In the genomic region with DNA sequence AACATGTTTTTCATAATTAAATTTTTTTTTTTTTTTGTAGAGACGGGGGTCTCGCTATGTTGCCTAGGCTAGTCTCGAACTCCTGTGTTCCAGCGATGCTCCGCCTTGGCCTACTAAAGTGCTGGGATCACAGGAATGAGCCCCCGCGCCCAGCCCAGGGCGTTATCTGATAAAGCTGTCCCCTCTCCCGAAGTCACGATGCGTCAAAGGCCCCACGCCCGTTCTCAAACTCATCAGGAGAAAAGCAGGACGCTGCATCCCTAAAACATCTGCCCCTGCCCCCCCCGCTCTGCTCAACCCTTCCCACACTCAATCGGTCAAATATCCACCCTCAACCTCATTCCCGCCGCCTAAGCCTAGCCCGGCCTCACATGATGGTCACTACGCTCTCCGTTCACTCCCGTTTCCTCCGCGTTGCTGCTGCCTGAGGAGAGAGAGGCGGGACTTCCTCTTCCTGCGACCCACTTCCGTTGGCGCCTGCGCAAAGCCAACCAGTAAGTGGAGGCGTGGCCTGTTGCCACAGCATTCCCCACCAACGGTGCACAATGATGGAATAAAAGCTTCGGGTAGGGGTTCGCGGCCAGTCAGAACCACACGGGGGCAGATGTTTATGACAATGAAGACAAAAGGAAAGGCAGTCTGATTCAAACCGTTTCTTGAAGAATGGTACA, we compare ENCODE assay signal across 1 cellular context.
TF ChIP-seq lines count a peak whose summit lies in the region.

A gene (minus strand): TSS at position 438 of the 671 bp plus-strand sequence. CDS start 65 bp downstream, at position 373.

TF ChIP-seq in HepG2, 621 proteins besides CTCF, POLR2A, EP300 and RAD21 (continued from another document and continues in another):
- TF ChIP-seq, protein P1, sequence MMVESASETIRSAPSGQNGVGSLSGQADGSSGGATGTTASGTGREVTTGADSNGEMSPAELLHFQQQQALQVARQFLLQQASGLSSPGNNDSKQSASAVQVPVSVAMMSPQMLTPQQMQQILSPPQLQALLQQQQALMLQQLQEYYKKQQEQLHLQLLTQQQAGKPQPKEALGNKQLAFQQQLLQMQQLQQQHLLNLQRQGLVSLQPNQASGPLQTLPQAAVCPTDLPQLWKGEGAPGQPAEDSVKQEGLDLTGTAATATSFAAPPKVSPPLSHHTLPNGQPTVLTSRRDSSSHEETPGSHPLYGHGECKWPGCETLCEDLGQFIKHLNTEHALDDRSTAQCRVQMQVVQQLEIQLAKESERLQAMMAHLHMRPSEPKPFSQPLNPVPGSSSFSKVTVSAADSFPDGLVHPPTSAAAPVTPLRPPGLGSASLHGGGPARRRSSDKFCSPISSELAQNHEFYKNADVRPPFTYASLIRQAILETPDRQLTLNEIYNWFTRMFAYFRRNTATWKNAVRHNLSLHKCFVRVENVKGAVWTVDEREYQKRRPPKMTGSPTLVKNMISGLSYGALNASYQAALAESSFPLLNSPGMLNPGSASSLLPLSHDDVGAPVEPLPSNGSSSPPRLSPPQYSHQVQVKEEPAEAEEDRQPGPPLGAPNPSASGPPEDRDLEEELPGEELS (CRISPR knock-in tag; IDR thresholded peaks at IDR 0.05): no peak
- peak; percentile 64 for TF ChIP-seq ZSCAN25 (CRISPR knock-in tag; IDR thresholded peaks at IDR 0.05)
- TF ChIP-seq ONECUT2 (CRISPR knock-in tag; IDR thresholded peaks at IDR 0.05): no peak
- 0 out of 2 replicates have a peak, but pooled peaks have one; percentile 29 for TF ChIP-seq KDM4B (CRISPR knock-in tag; IDR thresholded peaks at IDR 0.05)
- TF ChIP-seq, protein P2, sequence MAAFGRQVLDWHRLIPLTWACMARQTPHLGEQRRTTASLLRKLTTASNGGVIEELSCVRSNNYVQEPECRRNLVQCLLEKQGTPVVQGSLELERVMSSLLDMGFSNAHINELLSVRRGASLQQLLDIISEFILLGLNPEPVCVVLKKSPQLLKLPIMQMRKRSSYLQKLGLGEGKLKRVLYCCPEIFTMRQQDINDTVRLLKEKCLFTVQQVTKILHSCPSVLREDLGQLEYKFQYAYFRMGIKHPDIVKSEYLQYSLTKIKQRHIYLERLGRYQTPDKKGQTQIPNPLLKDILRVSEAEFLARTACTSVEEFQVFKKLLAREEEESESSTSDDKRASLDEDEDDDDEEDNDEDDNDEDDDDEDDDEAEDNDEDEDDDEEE (CRISPR knock-in tag; IDR thresholded peaks at IDR 0.05): no peak; the same call in 1 of the 2 replicates
- TF ChIP-seq, protein P3, sequence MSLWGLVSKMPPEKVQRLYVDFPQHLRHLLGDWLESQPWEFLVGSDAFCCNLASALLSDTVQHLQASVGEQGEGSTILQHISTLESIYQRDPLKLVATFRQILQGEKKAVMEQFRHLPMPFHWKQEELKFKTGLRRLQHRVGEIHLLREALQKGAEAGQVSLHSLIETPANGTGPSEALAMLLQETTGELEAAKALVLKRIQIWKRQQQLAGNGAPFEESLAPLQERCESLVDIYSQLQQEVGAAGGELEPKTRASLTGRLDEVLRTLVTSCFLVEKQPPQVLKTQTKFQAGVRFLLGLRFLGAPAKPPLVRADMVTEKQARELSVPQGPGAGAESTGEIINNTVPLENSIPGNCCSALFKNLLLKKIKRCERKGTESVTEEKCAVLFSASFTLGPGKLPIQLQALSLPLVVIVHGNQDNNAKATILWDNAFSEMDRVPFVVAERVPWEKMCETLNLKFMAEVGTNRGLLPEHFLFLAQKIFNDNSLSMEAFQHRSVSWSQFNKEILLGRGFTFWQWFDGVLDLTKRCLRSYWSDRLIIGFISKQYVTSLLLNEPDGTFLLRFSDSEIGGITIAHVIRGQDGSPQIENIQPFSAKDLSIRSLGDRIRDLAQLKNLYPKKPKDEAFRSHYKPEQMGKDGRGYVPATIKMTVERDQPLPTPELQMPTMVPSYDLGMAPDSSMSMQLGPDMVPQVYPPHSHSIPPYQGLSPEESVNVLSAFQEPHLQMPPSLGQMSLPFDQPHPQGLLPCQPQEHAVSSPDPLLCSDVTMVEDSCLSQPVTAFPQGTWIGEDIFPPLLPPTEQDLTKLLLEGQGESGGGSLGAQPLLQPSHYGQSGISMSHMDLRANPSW (CRISPR knock-in tag; IDR thresholded peaks at IDR 0.05; ENCODE audit: borderline replicate concordance): no peak
- TF ChIP-seq, protein P4, sequence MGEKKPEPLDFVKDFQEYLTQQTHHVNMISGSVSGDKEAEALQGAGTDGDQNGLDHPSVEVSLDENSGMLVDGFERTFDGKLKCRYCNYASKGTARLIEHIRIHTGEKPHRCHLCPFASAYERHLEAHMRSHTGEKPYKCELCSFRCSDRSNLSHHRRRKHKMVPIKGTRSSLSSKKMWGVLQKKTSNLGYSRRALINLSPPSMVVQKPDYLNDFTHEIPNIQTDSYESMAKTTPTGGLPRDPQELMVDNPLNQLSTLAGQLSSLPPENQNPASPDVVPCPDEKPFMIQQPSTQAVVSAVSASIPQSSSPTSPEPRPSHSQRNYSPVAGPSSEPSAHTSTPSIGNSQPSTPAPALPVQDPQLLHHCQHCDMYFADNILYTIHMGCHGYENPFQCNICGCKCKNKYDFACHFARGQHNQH (CRISPR knock-in tag; IDR thresholded peaks at IDR 0.05): 0 out of 2 replicates have a peak, but pooled peaks have one; percentile 6
- no peak for TF ChIP-seq MAFG (CRISPR knock-in tag; IDR thresholded peaks at IDR 0.05)
- peak; percentile 76; the same call in 1 of the 2 replicates for TF ChIP-seq SIN3A (IDR thresholded peaks at IDR 0.05; ENCODE audit: borderline replicate concordance, low read depth, low read length)
- TF ChIP-seq ERF (CRISPR knock-in tag; IDR thresholded peaks at IDR 0.05): 0 out of 2 replicates have a peak, but pooled peaks have one; percentile 18
- TF ChIP-seq, protein P5, sequence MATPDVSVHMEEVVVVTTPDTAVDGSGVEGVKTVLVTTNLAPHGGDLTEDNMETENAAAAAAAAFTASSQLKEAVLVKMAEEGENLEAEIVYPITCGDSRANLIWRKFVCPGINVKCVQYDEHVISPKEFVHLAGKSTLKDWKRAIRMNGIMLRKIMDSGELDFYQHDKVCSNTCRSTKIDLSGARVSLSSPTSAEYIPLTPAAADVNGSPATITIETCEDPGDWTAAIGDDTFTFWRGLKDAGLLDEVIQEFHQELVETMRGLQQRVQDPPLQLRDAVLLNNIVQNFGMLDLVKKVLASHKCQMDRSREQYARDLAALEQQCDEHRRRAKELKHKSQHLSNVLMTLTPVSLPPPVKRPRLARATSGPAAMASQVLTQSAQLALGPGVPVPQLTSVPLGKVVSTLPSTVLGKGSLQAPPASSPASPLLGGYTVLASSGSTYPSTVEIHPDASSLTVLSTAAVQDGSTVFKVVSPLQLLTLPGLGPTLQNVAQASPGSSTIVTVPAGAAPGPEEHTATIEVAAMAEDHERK (CRISPR knock-in tag; IDR thresholded peaks at IDR 0.05; ENCODE audit: low read depth): 0 out of 2 replicates have a peak, but pooled peaks have one; percentile 24
- TF ChIP-seq, protein P6, sequence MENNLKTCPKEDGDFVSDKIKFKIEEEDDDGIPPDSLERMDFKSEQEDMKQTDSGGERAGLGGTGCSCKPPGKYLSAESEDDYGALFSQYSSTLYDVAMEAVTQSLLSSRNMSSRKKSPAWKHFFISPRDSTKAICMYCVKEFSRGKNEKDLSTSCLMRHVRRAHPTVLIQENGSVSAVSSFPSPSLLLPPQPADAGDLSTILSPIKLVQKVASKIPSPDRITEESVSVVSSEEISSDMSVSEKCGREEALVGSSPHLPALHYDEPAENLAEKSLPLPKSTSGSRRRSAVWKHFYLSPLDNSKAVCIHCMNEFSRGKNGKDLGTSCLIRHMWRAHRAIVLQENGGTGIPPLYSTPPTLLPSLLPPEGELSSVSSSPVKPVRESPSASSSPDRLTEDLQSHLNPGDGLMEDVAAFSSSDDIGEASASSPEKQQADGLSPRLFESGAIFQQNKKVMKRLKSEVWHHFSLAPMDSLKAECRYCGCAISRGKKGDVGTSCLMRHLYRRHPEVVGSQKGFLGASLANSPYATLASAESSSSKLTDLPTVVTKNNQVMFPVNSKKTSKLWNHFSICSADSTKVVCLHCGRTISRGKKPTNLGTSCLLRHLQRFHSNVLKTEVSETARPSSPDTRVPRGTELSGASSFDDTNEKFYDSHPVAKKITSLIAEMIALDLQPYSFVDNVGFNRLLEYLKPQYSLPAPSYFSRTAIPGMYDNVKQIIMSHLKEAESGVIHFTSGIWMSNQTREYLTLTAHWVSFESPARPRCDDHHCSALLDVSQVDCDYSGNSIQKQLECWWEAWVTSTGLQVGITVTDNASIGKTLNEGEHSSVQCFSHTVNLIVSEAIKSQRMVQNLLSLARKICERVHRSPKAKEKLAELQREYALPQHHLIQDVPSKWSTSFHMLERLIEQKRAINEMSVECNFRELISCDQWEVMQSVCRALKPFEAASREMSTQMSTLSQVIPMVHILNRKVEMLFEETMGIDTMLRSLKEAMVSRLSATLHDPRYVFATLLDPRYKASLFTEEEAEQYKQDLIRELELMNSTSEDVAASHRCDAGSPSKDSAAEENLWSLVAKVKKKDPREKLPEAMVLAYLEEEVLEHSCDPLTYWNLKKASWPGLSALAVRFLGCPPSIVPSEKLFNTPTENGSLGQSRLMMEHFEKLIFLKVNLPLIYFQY (CRISPR knock-in tag; IDR thresholded peaks at IDR 0.05; ENCODE audit: borderline replicate concordance): no peak; the same call in 1 of the 2 replicates
- no peak; the same call in 1 of the 2 replicates for TF ChIP-seq KLF9 (CRISPR knock-in tag; IDR thresholded peaks at IDR 0.05; ENCODE audit: low read depth)
- no peak; the same call in 1 of the 2 replicates for TF ChIP-seq ZNF709 (CRISPR knock-in tag; IDR thresholded peaks at IDR 0.05)
- no peak; the same call in 1 of the 2 replicates for TF ChIP-seq NCOA2 (CRISPR knock-in tag; IDR thresholded peaks at IDR 0.05)
- TF ChIP-seq ASH2L (IDR thresholded peaks at IDR 0.05; ENCODE audit: insufficient read length, low read depth, low read length): peak; percentile 72
- TF ChIP-seq ATF1 (CRISPR knock-in tag; IDR thresholded peaks at IDR 0.05): no peak
- TF ChIP-seq SNAI1 (CRISPR knock-in tag; IDR thresholded peaks at IDR 0.05; ENCODE audit: borderline replicate concordance): no peak
- TF ChIP-seq KAT7 (CRISPR knock-in tag; IDR thresholded peaks at IDR 0.05; ENCODE audit: borderline replicate concordance): 0 out of 2 replicates have a peak, but pooled peaks have one; percentile 34
- 0 out of 2 replicates have a peak, but pooled peaks have one; percentile 54 for TF ChIP-seq ZNF563 (CRISPR knock-in tag; IDR thresholded peaks at IDR 0.05)
- TF ChIP-seq ZNF552 (CRISPR knock-in tag; IDR thresholded peaks at IDR 0.05; ENCODE audit: borderline replicate concordance): no peak; the same call in 1 of the 2 replicates
- no peak for TF ChIP-seq ARNTL (CRISPR knock-in tag; IDR thresholded peaks at IDR 0.05)
- peak; percentile 12; the same call in 1 of the 2 replicates for TF ChIP-seq PITX1 (CRISPR knock-in tag; IDR thresholded peaks at IDR 0.05)
- TF ChIP-seq ZKSCAN1 (IDR thresholded peaks at IDR 0.05; ENCODE audit: low read length): no peak
- TF ChIP-seq ZNF598 (CRISPR knock-in tag; IDR thresholded peaks at IDR 0.05; ENCODE audit: borderline replicate concordance): 0 out of 2 replicates have a peak, but pooled peaks have one; percentile 18
- TF ChIP-seq ISL2 (CRISPR knock-in tag; IDR thresholded peaks at IDR 0.05): no peak
- peak; percentile 54; the same call in 1 of the 2 replicates for TF ChIP-seq ZNF337 (CRISPR knock-in tag; IDR thresholded peaks at IDR 0.05; ENCODE audit: borderline replicate concordance, low read depth)
- TF ChIP-seq ZNF878 (CRISPR knock-in tag; IDR thresholded peaks at IDR 0.05): no peak
- no peak for TF ChIP-seq KDM3A (CRISPR knock-in tag; IDR thresholded peaks at IDR 0.05; ENCODE audit: low read depth)
- TF ChIP-seq, protein P7, sequence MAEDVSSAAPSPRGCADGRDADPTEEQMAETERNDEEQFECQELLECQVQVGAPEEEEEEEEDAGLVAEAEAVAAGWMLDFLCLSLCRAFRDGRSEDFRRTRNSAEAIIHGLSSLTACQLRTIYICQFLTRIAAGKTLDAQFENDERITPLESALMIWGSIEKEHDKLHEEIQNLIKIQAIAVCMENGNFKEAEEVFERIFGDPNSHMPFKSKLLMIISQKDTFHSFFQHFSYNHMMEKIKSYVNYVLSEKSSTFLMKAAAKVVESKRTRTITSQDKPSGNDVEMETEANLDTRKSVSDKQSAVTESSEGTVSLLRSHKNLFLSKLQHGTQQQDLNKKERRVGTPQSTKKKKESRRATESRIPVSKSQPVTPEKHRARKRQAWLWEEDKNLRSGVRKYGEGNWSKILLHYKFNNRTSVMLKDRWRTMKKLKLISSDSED (CRISPR knock-in tag; IDR thresholded peaks at IDR 0.05): no peak
- TF ChIP-seq ZNF839 (CRISPR knock-in tag; IDR thresholded peaks at IDR 0.05; ENCODE audit: borderline replicate concordance): 0 out of 2 replicates have a peak, but pooled peaks have one; percentile 36
- TF ChIP-seq, protein P8, sequence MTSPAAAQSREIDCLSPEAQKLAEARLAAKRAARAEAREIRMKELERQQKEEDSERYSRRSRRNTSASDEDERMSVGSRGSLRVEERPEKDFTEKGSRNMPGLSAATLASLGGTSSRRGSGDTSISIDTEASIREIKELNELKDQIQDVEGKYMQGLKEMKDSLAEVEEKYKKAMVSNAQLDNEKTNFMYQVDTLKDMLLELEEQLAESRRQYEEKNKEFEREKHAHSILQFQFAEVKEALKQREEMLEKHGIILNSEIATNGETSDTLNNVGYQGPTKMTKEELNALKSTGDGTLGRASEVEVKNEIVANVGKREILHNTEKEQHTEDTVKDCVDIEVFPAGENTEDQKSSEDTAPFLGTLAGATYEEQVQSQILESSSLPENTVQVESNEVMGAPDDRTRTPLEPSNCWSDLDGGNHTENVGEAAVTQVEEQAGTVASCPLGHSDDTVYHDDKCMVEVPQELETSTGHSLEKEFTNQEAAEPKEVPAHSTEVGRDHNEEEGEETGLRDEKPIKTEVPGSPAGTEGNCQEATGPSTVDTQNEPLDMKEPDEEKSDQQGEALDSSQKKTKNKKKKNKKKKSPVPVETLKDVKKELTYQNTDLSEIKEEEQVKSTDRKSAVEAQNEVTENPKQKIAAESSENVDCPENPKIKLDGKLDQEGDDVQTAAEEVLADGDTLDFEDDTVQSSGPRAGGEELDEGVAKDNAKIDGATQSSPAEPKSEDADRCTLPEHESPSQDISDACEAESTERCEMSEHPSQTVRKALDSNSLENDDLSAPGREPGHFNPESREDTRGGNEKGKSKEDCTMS (CRISPR knock-in tag; conservative IDR thresholded peaks at IDR 0.05): no peak
- TF ChIP-seq AGO2 (optimal IDR thresholded peaks at IDR 0.05; ENCODE audit: low read depth, low read length): no peak
- no peak for TF ChIP-seq DNMT1 (CRISPR knock-in tag; IDR thresholded peaks at IDR 0.05)
- TF ChIP-seq HCFC1 (IDR thresholded peaks at IDR 0.05; ENCODE audit: low read depth, low read length): peak; percentile 50
- no peak for TF ChIP-seq PAF1 (CRISPR knock-in tag; IDR thresholded peaks at IDR 0.05)
- TF ChIP-seq ETV6 (CRISPR knock-in tag; conservative IDR thresholded peaks at IDR 0.05): no peak
- TF ChIP-seq TAF1 (CRISPR knock-in tag; IDR thresholded peaks at IDR 0.05): peak; percentile 83
- TF ChIP-seq ZNF772 (CRISPR knock-in tag; IDR thresholded peaks at IDR 0.05): no peak
- no peak for TF ChIP-seq ZNF329 (CRISPR knock-in tag; IDR thresholded peaks at IDR 0.05; ENCODE audit: low read depth)
